Comparison of ENCODE assay signal across 23 cellular contexts in the genomic region with DNA sequence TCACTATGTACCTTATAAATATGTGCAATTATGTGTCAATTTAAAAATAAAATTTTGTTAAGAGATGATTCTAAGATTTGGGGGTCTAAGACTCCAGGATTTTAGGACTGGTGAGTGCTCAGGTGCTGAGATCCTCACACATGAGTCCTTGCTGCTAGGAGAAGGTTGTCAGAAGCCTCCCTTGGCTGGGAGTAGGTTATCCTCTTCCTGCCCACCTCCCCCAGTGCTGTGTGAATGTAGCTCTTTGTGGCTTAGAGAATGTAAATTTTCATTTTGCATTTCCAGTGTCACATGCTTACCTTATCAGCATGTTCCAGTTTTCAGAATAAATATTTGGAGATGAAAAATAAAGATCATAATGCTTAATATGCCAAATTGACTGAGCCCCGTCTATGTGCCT.
A peak's percentile ranks its signal among the peaks of the same experiment; 100 is the strongest.
DNase-seq lines count a peak whose midpoint lies in the region; ATAC-seq, FAIRE-seq and TF ChIP-seq lines count a peak whose summit lies in the region.
"Had no signal": no experiment of that assay in that cellular context is flagged by ENCODE, and none has a peak within 500 bp of the region (broad histone marks: within the 10 kb centered on the region; RNA-seq: fewer than 3 reads in every experiment).

No MANE protein-coding gene starts in this region.

- H4K20me1 ChIP-seq in BLaER1 treated with 17β-estradiol and CSF1 and Interleukin-3, amounts not matched to agents 10 nM and 100 nM: no peaks in the 10 kb centered on the region
- H4K20me1 ChIP-seq in K562 (replicated peaks; ENCODE audit: control insufficient read depth, insufficient read depth, low read length): no peaks in the 10 kb centered on the region

- in situ Hi-C loops in K562 (cut with MboI): no loop called here

- ATAC-seq in K562 (peak; percentile 47), Right ventricle myocardium inferior (no peak)
- ATAC-seq in natural killer cell treated with Interleukin-12 subunit alpha and Interleukin-12 subunit beta and Interleukin-15 and Interleukin-18, amount 100 ng/mL, for 72 hours: no peak
- ATAC-seq: heart left ventricle had no signal

- TF ChIP-seq EP300 in K562 (IDR thresholded peaks at IDR 0.05; ENCODE audit: low read length): no peak

- CTCF ChIA-PET in K562 (lab: Yijun Ruan, JAX; ENCODE audit: low intra/inter-chr PET ratio): no interaction called here
- CTCF ChIA-PET in CD4-positive, alpha-beta memory T cell (lab: Charles Lee; ENCODE audit: partially characterized antibody): interaction anchor here (1.2 to 1.4 kb wide), 2 partner anchors 11 to 88 kb away, joined by 3 to 4 read pairs; no protein-coding TSS in a partner anchor

- H3K4me3 ChIP-seq in BLaER1 treated with 17β-estradiol and CSF1 and Interleukin-3, amounts not matched to agents 10 nM and 100 nM: no peak overlapping the region
- H3K4me3 ChIP-seq in NB4 (ENCODE audit: low read depth, low read length): no peak overlapping the region
- no peak overlapping the region for H3K4me3 ChIP-seq in K562
- H3K4me3 ChIP-seq in CD4-positive, alpha-beta memory T cell (ENCODE audit: low read length in 2 of 2): no peak overlapping the region
- H3K4me3 ChIP-seq: heart left ventricle, lung had no signal

- no TSS peak for BruUV-seq in K562 (replicated peaks; lab: Mats Ljungman, UMichigan)

- H3K4me1 Mint-ChIP-seq in natural killer cell treated with Interleukin-12 subunit alpha and Interleukin-12 subunit beta and Interleukin-15 and Interleukin-18, amount 100 ng/mL, for 72 hours (ENCODE audit: low read depth in 2 of 2): peaks cover 85 to 96% of the 10 kb centered on the region in 2 donors
- peaks cover 30 to 67% (median 57%) of the 10 kb centered on the region in 4 donors for H3K4me1 Mint-ChIP-seq in CD4-positive, alpha-beta memory T cell

- no peaks in the 10 kb centered on the region for H3K9me1 ChIP-seq in K562 (ENCODE audit: control insufficient read depth, insufficient read depth, low read length)

- H3K36me3 ChIP-seq in BLaER1 treated with 17β-estradiol and CSF1 and Interleukin-3, amounts not matched to agents 10 nM and 100 nM: peaks cover 0 to 19% (median 0%) of the 10 kb centered on the region in 11 experiments; a peak in 3 of 22 replicates
- no peaks in the 10 kb centered on the region for H3K36me3 ChIP-seq in K562 (ENCODE audit: control insufficient read depth, insufficient read depth, low read length)
- no peaks in the 10 kb centered on the region for H3K36me3 ChIP-seq in CD4-positive, alpha-beta memory T cell (ENCODE audit: insufficient read depth, low read length)
- H3K36me3 ChIP-seq: heart left ventricle had no signal

- WGBS in K562 (ENCODE audit: insufficient coverage, low coverage, missing lambda C conversion rate): 5% methylated on average over 1 of the region's 1 CpG

- H3K27ac ChIP-seq in BLaER1 treated with 17β-estradiol and CSF1 and Interleukin-3, amounts not matched to agents 10 nM and 100 nM: no peak overlapping the region
- H3K27ac ChIP-seq in K562 (ENCODE audit: extremely low read depth, low read depth, low read length): no peak overlapping the region; the same call in 2 of the 3 replicates
- no peak overlapping the region for H3K27ac ChIP-seq in CD4-positive, alpha-beta memory T cell (ENCODE audit: low read depth, low read length)
- H3K27ac ChIP-seq: C4-2B had no signal

- H3K27ac Mint-ChIP-seq in natural killer cell treated with Interleukin-12 subunit alpha and Interleukin-12 subunit beta and Interleukin-15 and Interleukin-18, amount 100 ng/mL, for 72 hours: peak overlapping the region; percentile 89 to 96
- H3K27ac Mint-ChIP-seq in CD4-positive, alpha-beta memory T cell: peak overlapping the region in 1 of 7 donors; percentile 67

- no peak for FAIRE-seq in K562 (lab: Jason Lieb, UNC)
- FAIRE-seq: bronchial epithelial cell, keratinocyte, urothelium cell line had no signal

- TF ChIP-seq CTCF in NB4 (IDR thresholded peaks at IDR 0.05; ENCODE audit: low read depth, low read length): no peak
- TF ChIP-seq CTCF in K562 (IDR thresholded peaks at IDR 0.05 in 2 of 3, conservative IDR thresholded peaks at IDR 0.05 in 1 of 3; ENCODE audit: insufficient read depth in 2 of 3, low read depth in 1 of 3, low read length in 3 of 3): no peak

- peak overlapping the region; percentile 72 for H2AFZ ChIP-seq in K562 (ENCODE audit: low read depth, low read length)

- peak overlapping the region; percentile 82 for H3K4me3 Mint-ChIP-seq in natural killer cell treated with Interleukin-12 subunit alpha and Interleukin-12 subunit beta and Interleukin-15 and Interleukin-18, amount 100 ng/mL, for 72 hours
- peak overlapping the region in 3 of 8 donors; percentile 2 to 63 (median 7) for H3K4me3 Mint-ChIP-seq in CD4-positive, alpha-beta memory T cell

- POLR2A ChIA-PET in K562 (lab: Yijun Ruan, JAX): no interaction called here
- POLR2A ChIA-PET in CD4-positive, alpha-beta memory T cell (lab: Charles Lee; ENCODE audit: partially characterized antibody): interaction anchor here (1.0 to 1.5 kb wide), 3 partner anchors 16 to 164 kb away, joined by 3 to 5 read pairs (median 5); a partner anchor contains a TSS

- TF ChIP-seq POLR2A in NB4 (IDR thresholded peaks at IDR 0.05; ENCODE audit: extremely low read depth, insufficient read length): no peak
- TF ChIP-seq POLR2A in K562 (conservative IDR thresholded peaks at IDR 0.05): no peak

- DNase-seq in NB4 (ENCODE audit: low read depth): peak; percentile 31
- peak in 1 of 4 experiments; percentile 29 for DNase-seq in K562 (ENCODE audit: extremely low read depth in 1 of 4, low spot score in 3 of 4)
- DNase-seq in natural killer cell treated with Interleukin-12 subunit alpha and Interleukin-12 subunit beta and Interleukin-15 and Interleukin-18, amount 100 ng/mL, for 72 hours (ENCODE audit: low spot score): no peak
- no peak for DNase-seq in Right ventricle myocardium inferior (ENCODE audit: missing footprints)
- DNase-seq in cortex of kidney (lab: John Stamatoyannopoulos, UW): no peak
- no peak for DNase-seq in GDM1 (lab: John Stamatoyannopoulos, UW)
- DNase-seq in CD4-positive, alpha-beta memory T cell: no peak
- DNase-seq: activated CD4-positive, alpha-beta T cell treated with anti-CD3 and anti-CD28 coated beads, Interleukin-2, amount 10 ng/mL, durations not matched to agents 24 days and 14 days; activated effector memory CD4-positive, alpha-beta T cell treated with Interleukin-2 at 50 U/mL for 16 hours; amniotic stem cell; H7; heart left ventricle; NCI-H510A; SHP77; stimulated activated CD4-positive, alpha-beta T cell treated with anti-CD3 and anti-CD28 coated beads, Interleukin-4, amount 100 ng/mL, for 4 hours; substantia nigra; SW 1271 had no signal

- TF ChIP-seq RAD21 in K562 (CRISPR knock-in tag; conservative IDR thresholded peaks at IDR 0.05 in 1 of 2, IDR thresholded peaks at IDR 0.05 in 1 of 2): no peak

- H3K9me3 Mint-ChIP-seq in natural killer cell treated with Interleukin-12 subunit alpha and Interleukin-12 subunit beta and Interleukin-15 and Interleukin-18, amount 100 ng/mL, for 72 hours: peaks cover 15% of the 10 kb centered on the region
- peaks cover 0 to 13% (median 5%) of the 10 kb centered on the region in 8 donors for H3K9me3 Mint-ChIP-seq in CD4-positive, alpha-beta memory T cell

- H3K4me2 ChIP-seq in BLaER1 treated with 17β-estradiol and CSF1 and Interleukin-3, amounts not matched to agents 10 nM and 100 nM: peak overlapping the region in 7 of 11 experiments; percentile 10 to 84 (median 54); a peak in 11 of 22 replicates
- H3K4me2 ChIP-seq in K562 (ENCODE audit: insufficient read depth, low read length): no peak overlapping the region

- H3K9me3 ChIP-seq in BLaER1 treated with 17β-estradiol and CSF1 and Interleukin-3, amounts not matched to agents 10 nM and 100 nM (replicated peaks in 1 of 11): peaks cover 26 to 56% (median 45%) of the 10 kb centered on the region in 11 experiments
- H3K9me3 ChIP-seq in K562 (replicated peaks; ENCODE audit: control insufficient read depth, insufficient read depth, low read depth, low read length): no peaks in the 10 kb centered on the region
- no peaks in the 10 kb centered on the region for H3K9me3 ChIP-seq in CD4-positive, alpha-beta memory T cell (ENCODE audit: control insufficient read depth in 1 of 2, low read length in 2 of 2)

- H3K9ac ChIP-seq in BLaER1 treated with 17β-estradiol and CSF1 and Interleukin-3, amounts not matched to agents 10 nM and 100 nM: no peak overlapping the region
- H3K9ac ChIP-seq in K562 (ENCODE audit: insufficient read depth in 1 of 2, low read depth in 2 of 2, low read length in 2 of 2): no peak overlapping the region

- H3K27me3 Mint-ChIP-seq in natural killer cell treated with Interleukin-12 subunit alpha and Interleukin-12 subunit beta and Interleukin-15 and Interleukin-18, amount 100 ng/mL, for 72 hours: no peaks in the 10 kb centered on the region
- no peaks in the 10 kb centered on the region for H3K27me3 Mint-ChIP-seq in CD4-positive, alpha-beta memory T cell
- H3K27me3 Mint-ChIP-seq: activated CD4-positive, alpha-beta T cell treated with anti-CD3 and anti-CD28 coated beads, Interleukin-2, amount 10 ng/mL, durations not matched to agents 24 days and 14 days had no signal

- intact Hi-C loops in K562 (cut with micrococcal nuclease) (no loop called here), Right ventricle myocardium inferior (cut with DNase I) (no loop called here)
- intact Hi-C loops in CD4-positive, alpha-beta memory T cell (cut with micrococcal nuclease): no loop called here

- no peaks in the 10 kb centered on the region for H3K79me2 ChIP-seq in K562 (ENCODE audit: control insufficient read depth, insufficient read depth, low read length)

- H3K4me1 ChIP-seq in BLaER1 treated with 17β-estradiol and CSF1 and Interleukin-3, amounts not matched to agents 10 nM and 100 nM: peaks cover 18 to 56% (median 32%) of the 10 kb centered on the region in 10 experiments
- H3K4me1 ChIP-seq in K562 (replicated peaks in 1 of 2; ENCODE audit: control insufficient read depth in 2 of 2, insufficient read depth in 2 of 2, low read length in 2 of 2): peaks cover 0 to 28% of the 10 kb centered on the region in 2 experiments; a peak in 3 of 5 replicates
- H3K4me1 ChIP-seq in CD4-positive, alpha-beta memory T cell (ENCODE audit: insufficient read depth, low read length): peaks cover 56% of the 10 kb centered on the region

- H3K36me3 Mint-ChIP-seq in natural killer cell treated with Interleukin-12 subunit alpha and Interleukin-12 subunit beta and Interleukin-15 and Interleukin-18, amount 100 ng/mL, for 72 hours: peaks cover 25% of the 10 kb centered on the region
- peaks cover 0 to 2% of the 10 kb centered on the region in 2 donors for H3K36me3 Mint-ChIP-seq in CD4-positive, alpha-beta memory T cell

- no peaks in the 10 kb centered on the region for H3K27me3 ChIP-seq in BLaER1 treated with 17β-estradiol and CSF1 and Interleukin-3, amounts not matched to agents 10 nM and 100 nM
- H3K27me3 ChIP-seq in K562 (ENCODE audit: control insufficient read depth in 2 of 2, insufficient read depth in 2 of 2, low read length in 2 of 2): no peaks in the 10 kb centered on the region
- H3K27me3 ChIP-seq in CD4-positive, alpha-beta memory T cell (ENCODE audit: insufficient read depth, low read length): no peaks in the 10 kb centered on the region
- H3K27me3 ChIP-seq: heart left ventricle had no signal

TF ChIP-seq in K562, 482 proteins besides CTCF, POLR2A, EP300 and RAD21 (continues in another document):
- TF ChIP-seq RHOXF2B (CRISPR knock-in tag; conservative IDR thresholded peaks at IDR 0.05): no peak
- TF ChIP-seq SUPT5H (IDR thresholded peaks at IDR 0.05): no peak
